Comparison of ENCODE assay signal across 7 cellular contexts in genomic region chr4:47531241-47531953, GRCh38. TPM values are rescaled to one million over a fixed set of nuclear protein-coding genes. Genes with fewer than 3 reads are reported as not detected.
DNase-seq lines count a peak whose midpoint lies in the region; ATAC-seq and TF ChIP-seq lines count a peak whose summit lies in the region.

No MANE protein-coding gene starts in this region.

- POLR2A ChIA-PET in PC-3 (lab: Charles Lee; ENCODE audit: unreplicated experiment) = no interaction called here

- no peak overlapping the region for H2AFZ ChIP-seq in PC-3 (ENCODE audit: low read length)

- intact Hi-C loops in PC-3 (cut with micrococcal nuclease) = no loop called here

- no peaks in the 10 kb centered on the region for H3K27me3 ChIP-seq in PC-3 (ENCODE audit: low read length)

- H3K9me3 Mint-ChIP-seq in activated naive CD8-positive, alpha-beta T cell treated with anti-CD3 and anti-CD28 coated beads for 36 hours = peaks cover 13% of the 10 kb centered on the region

- H3K27ac ChIP-seq in PC-3 (ENCODE audit: low read length) = peak overlapping the region; percentile 32; the same call in 1 of the 2 replicates

- H3K4me1 ChIP-seq in PC-3 (ENCODE audit: insufficient read depth, low read length) = peaks cover 17% of the 10 kb centered on the region

- CTCF ChIA-PET in PC-3 (lab: Charles Lee) = no interaction called here

- H3K9ac ChIP-seq in PC-3 (ENCODE audit: low read length) = no peak overlapping the region

- H3F3A ChIP-seq in PC-3 (ENCODE audit: low read length, unreplicated experiment) = no peaks in the 10 kb centered on the region

- peaks cover 61% of the 10 kb centered on the region for H3K36me3 Mint-ChIP-seq in activated naive CD8-positive, alpha-beta T cell treated with anti-CD3 and anti-CD28 coated beads for 36 hours

- H3K4me2 ChIP-seq in PC-3 (ENCODE audit: low read length) = peak overlapping the region; percentile 41

- H3K79me2 ChIP-seq in PC-3 (ENCODE audit: low read length) = no peaks in the 10 kb centered on the region

- no peak overlapping the region for H3K4me3 ChIP-seq in PC-3 (ENCODE audit: low read length)

- no peaks in the 10 kb centered on the region for H4K20me1 ChIP-seq in PC-3 (ENCODE audit: low read length)

- H3K27ac Mint-ChIP-seq in activated naive CD8-positive, alpha-beta T cell treated with anti-CD3 and anti-CD28 coated beads for 36 hours = peak overlapping the region; percentile 78

- peaks cover 49% of the 10 kb centered on the region for H3K4me1 Mint-ChIP-seq in activated naive CD8-positive, alpha-beta T cell treated with anti-CD3 and anti-CD28 coated beads for 36 hours

- ATAC-seq in GM18907 (IDR thresholded peaks at IDR 0.05; ENCODE audit: unreplicated experiment) (peak; percentile 100), HG02885 (IDR thresholded peaks at IDR 0.05; ENCODE audit: poor library complexity, unreplicated experiment) (peak; percentile 99), PC-3 (peak; percentile 94)

- no peaks in the 10 kb centered on the region for H3K9me3 ChIP-seq in PC-3 (ENCODE audit: low read length)

- no peaks in the 10 kb centered on the region for H3K36me3 ChIP-seq in PC-3 (ENCODE audit: low read depth, low read length)

- TF ChIP-seq CTCF in PC-3 (conservative IDR thresholded peaks at IDR 0.05; ENCODE audit: low read depth, low read length) = no peak

- BruUV-seq in PC-3 (replicated peaks; lab: Mats Ljungman, UMichigan) = no TSS peak

- no peaks in the 10 kb centered on the region for H3K9me2 ChIP-seq in PC-3 (replicated peaks; ENCODE audit: low read length)

- peak overlapping the region; percentile 42 for H3K4me3 Mint-ChIP-seq in activated naive CD8-positive, alpha-beta T cell treated with anti-CD3 and anti-CD28 coated beads for 36 hours

- DNase-seq in PC-3 (peak; percentile 62), iPS DF 19.7 (ENCODE audit: low read depth, low spot score) (peak; percentile 50), medulla oblongata (ENCODE audit: extremely low spot score) (no peak)
- peak; percentile 53 for DNase-seq in activated naive CD8-positive, alpha-beta T cell treated with anti-CD3 and anti-CD28 coated beads for 36 hours
- DNase-seq in stimulated activated CD8-positive, alpha-beta memory T cell treated with anti-CD3 and anti-CD28 coated beads, Interleukin-15, amount 100 ng/mL, for 4 hours (ENCODE audit: low read depth in 2 of 2) = peak; percentile 14 to 30

- no peaks in the 10 kb centered on the region for H3K27me3 Mint-ChIP-seq in activated naive CD8-positive, alpha-beta T cell treated with anti-CD3 and anti-CD28 coated beads for 36 hours

RNA-seq across cellular contexts. Expression of gene ATP10D, which starts 46.3 kb away (rescaled TPM):
- total RNA-seq in PC-3 (2014; rRNA removed) = 0.84 and 4.0 TPM in 2 replicates
- 1 to 10 TPM; 7.9 to 9.8 TPM for total RNA-seq in activated naive CD8-positive, alpha-beta T cell treated with anti-CD3 and anti-CD28 coated beads for 36 hours
